8 cellular contexts compared by ENCODE assay signal in genomic region chr15:72783563-72784232, GRCh38. TPM values are rescaled to one million over a fixed set of nuclear protein-coding genes. Genes with fewer than 3 reads are reported as not detected.
DNase-seq lines count a peak whose midpoint lies in the region; ATAC-seq and TF ChIP-seq lines count a peak whose summit lies in the region.

Gene ADPGK, minus strand, starts transcription at chr15:72783758. Its CDS starts 67 bp downstream, at chr15:72783691.

- POLR2A ChIA-PET in HEK293T (lab: Yijun Ruan, JAX) = interaction anchor here (1.4 to 2.5 kb wide), 3 partner anchors 10 to 97 kb away, joined by 4 to 11 read pairs (median 5); partner anchors contain the start of genes BBS4 and HIGD2B

- CTCF ChIA-PET in HEK293T (lab: Yijun Ruan, JAX) = no interaction called here

- ATAC-seq in foreskin keratinocyte = peak; percentile 85

- peak within 1 kb of the TSS; percentile 74 for H2AFZ ChIP-seq in neuron (ENCODE audit: low read depth, low read length)

- TF ChIP-seq CTCF in foreskin keratinocyte (conservative IDR thresholded peaks at IDR 0.05) = no peak

- H3K4me3 ChIP-seq in SJSA1 (peak within 1 kb of the TSS; percentile 97), neuron (ENCODE audit: low read length) (peak within 1 kb of the TSS; percentile 88)

- H3K27ac ChIP-seq in SJSA1 (peak within 1 kb of the TSS; percentile 87), foreskin keratinocyte (peak within 1 kb of the TSS; percentile 64)

- H3K27me3 ChIP-seq in SJSA1 (replicated peaks) (no peaks in the 10 kb centered on the region), foreskin keratinocyte (no peaks in the 10 kb centered on the region), neuron (ENCODE audit: insufficient read depth, low read length) (no peaks in the 10 kb centered on the region)

- peaks cover 34% of the 10 kb centered on the region for H3K4me1 ChIP-seq in SJSA1 (replicated peaks)
- no peaks in the 10 kb centered on the region for H3K4me1 ChIP-seq in foreskin keratinocyte
- peaks cover 29% of the 10 kb centered on the region for H3K4me1 ChIP-seq in neuron (ENCODE audit: insufficient read depth, low read length)

- DNase-seq in GM03348 (ENCODE audit: low spot score) = peak; percentile 99
- DNase-seq in HEK293T (ENCODE audit: extremely low spot score) = peak; percentile 94
- DNase-seq in MV-4-11 (lab: John Stamatoyannopoulos, UW) = peak; percentile 85
- DNase-seq in SJSA1 (ENCODE audit: low read depth in 1 of 2, low spot score in 2 of 2) = peak; percentile 86 to 97
- DNase-seq in activated naive CD4-positive, alpha-beta T cell (lab: John Stamatoyannopoulos, UW) = peak; percentile 87 to 94 (median 90)
- peak; percentile 86 to 93 for DNase-seq in foreskin keratinocyte
- DNase-seq in stromal cell of bone marrow (ENCODE audit: low read depth) = peak; percentile 81

- H3K9me3 ChIP-seq in SJSA1 (replicated peaks) (no peaks in the 10 kb centered on the region), neuron (ENCODE audit: low read length) (no peaks in the 10 kb centered on the region)

- H3K36me3 ChIP-seq in SJSA1 (peaks cover 24% of the 10 kb centered on the region), neuron (ENCODE audit: insufficient read depth, low read length) (peaks cover 3% of the 10 kb centered on the region)

TF ChIP-seq in HEK293T, 16 proteins besides CTCF, POLR2A, EP300 and RAD21:
- TF ChIP-seq L3MBTL2 (conservative IDR thresholded peaks at IDR 0.05) (peak; percentile 83; the same call in 1 of the 2 replicates), ELF4 (IDR thresholded peaks at IDR 0.05) (peak; percentile 94), FOXM1 (IDR thresholded peaks at IDR 0.05; ENCODE audit: borderline replicate concordance) (peak; percentile 58; the same call in 1 of the 2 replicates), FOXK2 (IDR thresholded peaks at IDR 0.05) (no peak)

RNA-seq across cellular contexts. Expression of gene ADPGK, which starts in this region (rescaled TPM):
- total RNA-seq in SJSA1 (2014; rRNA removed; shearing (Covaris generic)) = 57.7 and 83.8 TPM in 2 replicates
- total RNA-seq in foreskin keratinocyte = 36.6 and 40.5 TPM in 2 replicates
- 23.8 and 29.6 TPM in 2 replicates for polyA plus RNA-seq in foreskin keratinocyte

Comparison
In these comparisons a context has a peak if more than half of its experiments do, and no peak if none do; other contexts are left out.
1. Peak in every context shown above with its lines: DNase-seq, ATAC-seq, H3K4me3 ChIP-seq and H3K27ac ChIP-seq.